19 cellular contexts compared by ENCODE assay signal in genomic region chr20:12061471-12061870, GRCh38.
"Had no signal": no experiment of that assay in that cellular context is flagged by ENCODE, and none has a peak within 500 bp of the region (broad histone marks: within the 10 kb centered on the region; RNA-seq: fewer than 3 reads in every experiment).

No MANE protein-coding gene starts in this region.

- H3K9me3 ChIP-seq: gastrocnemius medialis, ovary, psoas muscle, thoracic aorta had no signal

- H3K27ac ChIP-seq: dorsolateral prefrontal cortex, gastrocnemius medialis, ovary, psoas muscle, stomach, thoracic aorta, tibial nerve, upper lobe of left lung had no signal

- H3K4me1 ChIP-seq: gastrocnemius medialis, psoas muscle, stomach, tibial nerve, upper lobe of left lung had no signal

- H3K36me3 ChIP-seq: gastrocnemius medialis, ovary, stomach, thoracic aorta, tibial nerve, upper lobe of left lung had no signal

- H3K27me3 ChIP-seq: dorsolateral prefrontal cortex, gastrocnemius medialis, ovary, stomach, tibial nerve, upper lobe of left lung had no signal

- DNase-seq: dorsolateral prefrontal cortex; effector CD4-positive, alpha-beta T cell; gastrocnemius medialis; head of caudate nucleus; kidney; natural killer cell; occipital lobe; ovary; posterior cingulate gyrus; psoas muscle; right cardiac atrium; stimulated activated CD4-positive, alpha-beta T cell treated with anti-CD3 and anti-CD28 coated beads, Interleukin-2, amount 100 ng/mL, for 24 hours; stimulated activated CD4-positive, alpha-beta T cell treated with anti-CD3 and anti-CD28 coated beads, Interleukin-4, amount 100 ng/mL, for 24 hours; stimulated activated naive CD4-positive, alpha-beta T cell treated with Interleukin-2 at 50 U/mL for 16 hours; stomach; upper lobe of left lung had no signal

- H3K4me3 ChIP-seq: dorsolateral prefrontal cortex, gastrocnemius medialis, lung, ovary, psoas muscle, stomach, thoracic aorta, tibial nerve, upper lobe of left lung had no signal
